In genomic region chr9:134657666-134658377, GRCh38 we compare ENCODE assay signal across 23 cellular contexts. TPM values are rescaled to one million over a fixed set of nuclear protein-coding genes. Genes with fewer than 3 reads are reported as not detected.
DNase-seq lines count a peak whose midpoint lies in the region; ATAC-seq and TF ChIP-seq lines count a peak whose summit lies in the region.
"Had no signal": no experiment of that assay in that cellular context is flagged by ENCODE, and none has a peak within 500 bp of the region (broad histone marks: within the 10 kb centered on the region; RNA-seq: fewer than 3 reads in every experiment).

No MANE protein-coding gene starts in this region.

- H3K4me3 ChIP-seq in GM23248: no peak overlapping the region
- H3K4me3 ChIP-seq in WERI-Rb-1 (ENCODE audit: low read depth, low read length): no peak overlapping the region
- no peak overlapping the region for H3K4me3 ChIP-seq in stomach
- H3K4me3 ChIP-seq: colonic mucosa, K562, psoas muscle had no signal

- no peak overlapping the region for H3K4me3 Mint-ChIP-seq in mesothelial cell of epicardium
- no peak overlapping the region for H3K4me3 Mint-ChIP-seq in stimulated activated naive B cell treated with anti-CD40 and anti-IgM and Interleukin-4, amounts not matched to agents 10 μg/mL and 1 μg/mL and 100 μg/mL, for 72 hours
- H3K4me3 Mint-ChIP-seq: activated naive CD8-positive, alpha-beta T cell treated with anti-CD3 and anti-CD28 coated beads, Interleukin-2, amount 10 ng/mL, durations not matched to agents 7 days and 5 days; activated T-helper 17 cell treated with anti-CD3 and anti-CD28 coated beads, Interleukin-2, amount 50 U/mL, for 72 hours; brain; CD4-positive, alpha-beta memory T cell had no signal

- no peaks in the 10 kb centered on the region for H3K9me3 Mint-ChIP-seq in mesothelial cell of epicardium
- H3K9me3 Mint-ChIP-seq in stimulated activated naive B cell treated with anti-CD40 and anti-IgM and Interleukin-4, amounts not matched to agents 10 μg/mL and 1 μg/mL and 100 μg/mL, for 72 hours: peaks cover 10 to 13% of the 10 kb centered on the region in 2 donors

- no peak for TF ChIP-seq POLR2A in stomach (IDR thresholded peaks at IDR 0.05)

- peaks cover 51% of the 10 kb centered on the region for H3K4me1 Mint-ChIP-seq in mesothelial cell of epicardium
- H3K4me1 Mint-ChIP-seq in stimulated activated naive B cell treated with anti-CD40 and anti-IgM and Interleukin-4, amounts not matched to agents 10 μg/mL and 1 μg/mL and 100 μg/mL, for 72 hours: no peaks in the 10 kb centered on the region
- H3K4me1 Mint-ChIP-seq: activated naive CD8-positive, alpha-beta T cell treated with anti-CD3 and anti-CD28 coated beads, Interleukin-2, amount 10 ng/mL, durations not matched to agents 7 days and 5 days; activated T-helper 17 cell treated with anti-CD3 and anti-CD28 coated beads, Interleukin-2, amount 50 U/mL, for 72 hours; CD4-positive, alpha-beta memory T cell had no signal

- H3K27ac ChIP-seq in GM23248 (peak overlapping the region; percentile 97), WERI-Rb-1 (peak overlapping the region; percentile 39; the same call in 1 of the 2 replicates), stomach (peak overlapping the region in 3 of 5 donors; percentile 46 to 83 (median 82))
- H3K27ac ChIP-seq: colonic mucosa, psoas muscle, VCaP had no signal

- H3K27me3 ChIP-seq in GM23248 (replicated peaks; ENCODE audit: insufficient read depth) (no peaks in the 10 kb centered on the region), WERI-Rb-1 (ENCODE audit: insufficient read depth, low read depth, severe bottlenecking) (no peaks in the 10 kb centered on the region), stomach (peaks cover 0 to 6% (median 3%) of the 10 kb centered on the region in 3 donors)
- H3K27me3 ChIP-seq: colonic mucosa had no signal

- DNase-seq in GM23248 (no peak), WERI-Rb-1 (no peak), mesothelial cell of epicardium (ENCODE audit: low spot score in 2 of 2, unreplicated experiment in 2 of 2) (no peak), stomach (no peak), putamen (ENCODE audit: low spot score) (no peak), GF-D8 (lab: John Stamatoyannopoulos, UW) (no peak)
- no peak for DNase-seq in stimulated activated CD4-positive, alpha-beta T cell treated with anti-CD3 and anti-CD28 coated beads, Interleukin-1b, Interleukin-23, amount 100 ng/mL, for 48 hours
- DNase-seq in stimulated activated naive B cell treated with anti-CD40 and anti-IgM and Interleukin-4, amounts not matched to agents 10 μg/mL and 1 μg/mL and 100 μg/mL, for 72 hours: no peak
- DNase-seq: activated CD4-positive, alpha-beta T cell treated with anti-CD3 and anti-CD28 coated beads, Interleukin-2, amount 50 U/mL, for 1 hour; activated naive CD8-positive, alpha-beta T cell treated with anti-CD3 and anti-CD28 coated beads, Interleukin-2, amount 10 ng/mL, durations not matched to agents 7 days and 5 days; CD4-positive, alpha-beta memory T cell; colonic mucosa; GDM1; kidney glomerular epithelial cell; NCI-H146; NCI-H526 had no signal

- no peak for TF ChIP-seq EP300 in stomach (IDR thresholded peaks at IDR 0.05)

- peaks cover 8% of the 10 kb centered on the region; the same call in 1 of the 2 replicates for H4K20me1 ChIP-seq in GM23248 (ENCODE audit: insufficient read depth)

- intact Hi-C loops in stomach (cut with DNase I; ENCODE audit: low total_unique reads): no loop called here

- no peak for ATAC-seq in stimulated activated naive B cell treated with anti-CD40 and anti-IgM and Interleukin-4, amounts not matched to agents 10 μg/mL and 1 μg/mL and 100 μg/mL, for 72 hours (replicated peaks)
- ATAC-seq: activated T-helper 17 cell treated with anti-CD3 and anti-CD28 coated beads, Interleukin-2, amount 50 U/mL, for 72 hours; K562; psoas muscle; SK-N-SH treated with all-trans-retinoic acid at 6 μM for 48 hours had no signal

- H3K27ac Mint-ChIP-seq in mesothelial cell of epicardium: peak overlapping the region; percentile 39
- H3K27ac Mint-ChIP-seq in stimulated activated naive B cell treated with anti-CD40 and anti-IgM and Interleukin-4, amounts not matched to agents 10 μg/mL and 1 μg/mL and 100 μg/mL, for 72 hours: no peak overlapping the region
- H3K27ac Mint-ChIP-seq: activated naive CD8-positive, alpha-beta T cell treated with anti-CD3 and anti-CD28 coated beads, Interleukin-2, amount 10 ng/mL, durations not matched to agents 7 days and 5 days; activated T-helper 17 cell treated with anti-CD3 and anti-CD28 coated beads, Interleukin-2, amount 50 U/mL, for 72 hours; CD4-positive, alpha-beta memory T cell had no signal

- H3K4me1 ChIP-seq in GM23248 (ENCODE audit: insufficient read depth) (peaks cover 31% of the 10 kb centered on the region), stomach (peaks cover 2 to 77% (median 46%) of the 10 kb centered on the region in 4 donors)
- H3K4me1 ChIP-seq: colonic mucosa, psoas muscle had no signal

- 71 to 72% methylated on average over 18 to 20 of the region's 20 CpGs for WGBS in GM23248 (ENCODE audit: low coverage in 1 of 2, low lambda C conversion rate in 2 of 2, missing lambda C conversion rate in 2 of 2), 2 experiments
- 64 to 72% (median 69%) methylated on average over 13 to 20 of the region's 20 CpGs for WGBS in stomach, 5 donors

- in situ Hi-C loops in GM23248 (cut with MboI): loop anchor here (25.0 kb wide), 1 partner anchor 196 kb away; no protein-coding TSS in a partner anchor

- no peaks in the 10 kb centered on the region for H3K9me3 ChIP-seq in GM23248 (ENCODE audit: low read depth)
- H3K9me3 ChIP-seq in WERI-Rb-1 (ENCODE audit: severe bottlenecking): peaks cover 7% of the 10 kb centered on the region
- peaks cover 0 to 12% (median 6%) of the 10 kb centered on the region in 4 donors for H3K9me3 ChIP-seq in stomach
- H3K9me3 ChIP-seq: colonic mucosa, psoas muscle had no signal

- H3K9me2 ChIP-seq in GM23248 (ENCODE audit: insufficient read depth): no peaks in the 10 kb centered on the region

- H3K4me2 ChIP-seq in GM23248 (ENCODE audit: unreplicated experiment): no peak overlapping the region

- peaks cover 79% of the 10 kb centered on the region for H3K79me2 ChIP-seq in GM23248 (ENCODE audit: insufficient read depth)

- H3K36me3 ChIP-seq in GM23248 (ENCODE audit: low read depth): 0 out of 2 replicates have a peak, but pooled peaks cover 8% of the 10 kb centered on the region
- H3K36me3 ChIP-seq in WERI-Rb-1: no peaks in the 10 kb centered on the region
- no peaks in the 10 kb centered on the region for H3K36me3 ChIP-seq in stomach
- H3K36me3 ChIP-seq: colonic mucosa had no signal

- peaks cover 59% of the 10 kb centered on the region for H3F3A ChIP-seq in GM23248 (ENCODE audit: insufficient read depth)

- H3K27me3 Mint-ChIP-seq in mesothelial cell of epicardium (ENCODE audit: low read depth): no peaks in the 10 kb centered on the region
- peaks cover 0 to 2% of the 10 kb centered on the region in 2 donors for H3K27me3 Mint-ChIP-seq in stimulated activated naive B cell treated with anti-CD40 and anti-IgM and Interleukin-4, amounts not matched to agents 10 μg/mL and 1 μg/mL and 100 μg/mL, for 72 hours
- H3K27me3 Mint-ChIP-seq: activated naive CD8-positive, alpha-beta T cell treated with anti-CD3 and anti-CD28 coated beads, Interleukin-2, amount 10 ng/mL, durations not matched to agents 7 days and 5 days; activated T-helper 17 cell treated with anti-CD3 and anti-CD28 coated beads, Interleukin-2, amount 50 U/mL, for 72 hours; brain had no signal

- peaks cover 2% of the 10 kb centered on the region for H3K36me3 Mint-ChIP-seq in mesothelial cell of epicardium
- peaks cover 0 to 4% of the 10 kb centered on the region in 2 donors for H3K36me3 Mint-ChIP-seq in stimulated activated naive B cell treated with anti-CD40 and anti-IgM and Interleukin-4, amounts not matched to agents 10 μg/mL and 1 μg/mL and 100 μg/mL, for 72 hours
- H3K36me3 Mint-ChIP-seq: activated naive CD8-positive, alpha-beta T cell treated with anti-CD3 and anti-CD28 coated beads, Interleukin-2, amount 10 ng/mL, durations not matched to agents 7 days and 5 days had no signal

- no peak overlapping the region for H3K9ac ChIP-seq in GM23248

- H2AFZ ChIP-seq in GM23248: no peak overlapping the region

- no peak for TF ChIP-seq CTCF in WERI-Rb-1 (IDR thresholded peaks at IDR 0.05; ENCODE audit: low read depth, low read length)
- TF ChIP-seq CTCF in mesothelial cell of epicardium (IDR thresholded peaks at IDR 0.05; ENCODE audit: unreplicated experiment): no peak
- TF ChIP-seq CTCF in stomach (IDR thresholded peaks at IDR 0.05): no peak

RNA-seq across cellular contexts. Expression of gene COL5A1, which starts 16.2 kb away (rescaled TPM):
- 812 and 897 TPM in 2 replicates for total RNA-seq in GM23248 (2014; rRNA removed; shearing (Covaris generic))
- 206 and 211 TPM in 2 replicates for polyA plus RNA-seq in GM23248 (2016; fragmentation: Nextera tagmentation; extraction: Ambion mirVana)
- total RNA-seq in mesothelial cell of epicardium: 549 to 605 TPM (median 596 TPM) in 3 replicates
- 100 to 1,000 TPM in 2 of 5 donors, 10 to 100 TPM in 3; 17.5 to 205 (median 48.2) TPM for total RNA-seq in stomach
- 10 to 100 TPM in 2 of 3 donors, 1 to 10 TPM in 1; 7.3 to 17.4 (median 17.3) TPM for polyA plus RNA-seq in stomach
- polyA plus RNA-seq: neural cell had no signal

Comparison
In these comparisons a context has a peak if more than half of its experiments do, and no peak if none do; other contexts are left out.
1. H3K27ac ChIP-seq: peak in every context shown above with its lines; median percentile 97 in GM23248; 82 in stomach; 39 in WERI-Rb-1.